21 cellular contexts compared by ENCODE assay signal in genomic region chr15:93720607-93721006, GRCh38.
DNase-seq lines count a peak whose midpoint lies in the region; ATAC-seq, FAIRE-seq and TF ChIP-seq lines count a peak whose summit lies in the region.
"Had no signal": no experiment of that assay in that cellular context is flagged by ENCODE, and none has a peak within 500 bp of the region (broad histone marks: within the 10 kb centered on the region; RNA-seq: fewer than 3 reads in every experiment).

No MANE protein-coding gene starts in this region.

- no peak overlapping the region for H3K4me2 ChIP-seq in neural cell (ENCODE audit: low read length)

- TF ChIP-seq POLR2A in breast epithelium (IDR thresholded peaks at IDR 0.05) = no peak

- H3K27ac Mint-ChIP-seq in MCF 10A (ENCODE audit: low read depth, unreplicated experiment) = no peak overlapping the region
- H3K27ac Mint-ChIP-seq: CD4-positive, CD25-positive, alpha-beta regulatory T cell; CD8-positive, alpha-beta memory T cell had no signal

- no peak overlapping the region for H3K9ac ChIP-seq in neural cell (ENCODE audit: low read length)

- no peak overlapping the region for H3K4me3 ChIP-seq in breast epithelium
- no peak overlapping the region for H3K4me3 ChIP-seq in bronchial epithelial cell (ENCODE audit: low read depth, low read length)
- no peak overlapping the region for H3K4me3 ChIP-seq in neural cell (ENCODE audit: low read length)
- H3K4me3 ChIP-seq: HAP-1 had no signal

- no peaks in the 10 kb centered on the region for H3K9me2 ChIP-seq in neural cell (ENCODE audit: insufficient read depth, low read length)

- BruUV-seq in MCF 10A (replicated peaks; lab: Mats Ljungman, UMichigan) = no TSS peak

- peaks cover 5% of the 10 kb centered on the region for H3K4me1 Mint-ChIP-seq in MCF 10A (ENCODE audit: insufficient read depth, unreplicated experiment)
- H3K4me1 Mint-ChIP-seq: CD4-positive, CD25-positive, alpha-beta regulatory T cell; CD8-positive, alpha-beta memory T cell had no signal

- no peak for FAIRE-seq in bronchial epithelial cell (lab: Jason Lieb, UNC)
- FAIRE-seq: GM12892, GM18507, H1, HepG2 had no signal

- H3K27me3 ChIP-seq in breast epithelium (no peaks in the 10 kb centered on the region), bronchial epithelial cell (ENCODE audit: control insufficient read depth, insufficient read depth, low read length) (no peaks in the 10 kb centered on the region), neural cell (ENCODE audit: insufficient read depth, low read depth, low read length) (no peaks in the 10 kb centered on the region)
- H3K27me3 ChIP-seq: BE2C had no signal

- TF ChIP-seq RAD21 in neural cell (conservative IDR thresholded peaks at IDR 0.05) = no peak

- peaks cover 10% of the 10 kb centered on the region for H3F3A ChIP-seq in neural cell (ENCODE audit: insufficient read depth, low read length, poor library complexity, severe bottlenecking)

- no peaks in the 10 kb centered on the region for H3K9me3 ChIP-seq in breast epithelium
- no peaks in the 10 kb centered on the region for H3K9me3 ChIP-seq in neural cell (ENCODE audit: low read length)
- H3K9me3 ChIP-seq: BE2C, HAP-1 had no signal

- H3K27me3 Mint-ChIP-seq in MCF 10A (ENCODE audit: insufficient read depth, unreplicated experiment) = no peaks in the 10 kb centered on the region
- H3K27me3 Mint-ChIP-seq: CD4-positive, CD25-positive, alpha-beta regulatory T cell had no signal

- H3K9me3 Mint-ChIP-seq in MCF 10A (ENCODE audit: unreplicated experiment) = no peaks in the 10 kb centered on the region
- H3K9me3 Mint-ChIP-seq: CD8-positive, alpha-beta memory T cell had no signal

- no peaks in the 10 kb centered on the region for H3K4me1 ChIP-seq in breast epithelium
- H3K4me1 ChIP-seq: BE2C, HAP-1 had no signal

- H3K27ac ChIP-seq in breast epithelium = no peak overlapping the region
- H3K27ac ChIP-seq in neural cell (ENCODE audit: low read length) = peak overlapping the region; percentile 52
- H3K27ac ChIP-seq: 22Rv1 had no signal

- no peaks in the 10 kb centered on the region for H3K36me3 Mint-ChIP-seq in MCF 10A (ENCODE audit: insufficient read depth, unreplicated experiment)
- H3K36me3 Mint-ChIP-seq: CD4-positive, CD25-positive, alpha-beta regulatory T cell; CD8-positive, alpha-beta memory T cell had no signal

- ATAC-seq in GM19351 (IDR thresholded peaks at IDR 0.05; ENCODE audit: unreplicated experiment) = no peak
- ATAC-seq: HepG2 had no signal

- H2AFZ ChIP-seq in neural cell (ENCODE audit: low read depth, low read length) = no peak overlapping the region

- intact Hi-C loops in MCF 10A (cut with micrococcal nuclease) (no loop called here), breast epithelium (cut with DNase I; ENCODE audit: low total_unique reads) (no loop called here)

- H3K36me3 ChIP-seq in breast epithelium = no peaks in the 10 kb centered on the region
- no peaks in the 10 kb centered on the region for H3K36me3 ChIP-seq in bronchial epithelial cell (ENCODE audit: control insufficient read depth, insufficient read depth, low read length)
- no peaks in the 10 kb centered on the region for H3K36me3 ChIP-seq in neural cell (ENCODE audit: insufficient read depth, low read length)
- H3K36me3 ChIP-seq: BE2C, HAP-1 had no signal

- TF ChIP-seq CTCF in MCF 10A (IDR thresholded peaks at IDR 0.05; ENCODE audit: unreplicated experiment) = no peak
- TF ChIP-seq CTCF in breast epithelium (IDR thresholded peaks at IDR 0.05) = no peak
- no peak for TF ChIP-seq CTCF in bronchial epithelial cell (IDR thresholded peaks at IDR 0.05; ENCODE audit: insufficient read depth, low read length, severe bottlenecking)
- TF ChIP-seq CTCF in neural cell (IDR thresholded peaks at IDR 0.05; ENCODE audit: poor library complexity, severe bottlenecking) = no peak

- H3K79me2 ChIP-seq in neural cell (replicated peaks; ENCODE audit: insufficient read depth, low read length) = no peaks in the 10 kb centered on the region

- H3K4me3 Mint-ChIP-seq in MCF 10A (ENCODE audit: unreplicated experiment) = no peak overlapping the region
- H3K4me3 Mint-ChIP-seq: CD4-positive, CD25-positive, alpha-beta regulatory T cell; CD8-positive, alpha-beta memory T cell had no signal

- POLR2A ChIA-PET in MCF 10A (lab: Yijun Ruan, JAX) = no interaction called here

- DNase-seq in MCF 10A (ENCODE audit: unreplicated experiment) = peak; percentile 5
- no peak for DNase-seq in breast epithelium (ENCODE audit: low spot score in 2 of 2)
- peak; percentile 42 for DNase-seq in bronchial epithelial cell (ENCODE audit: low read depth)
- no peak for DNase-seq in AG08395 (ENCODE audit: low spot score)
- no peak for DNase-seq in AML-193 (lab: John Stamatoyannopoulos, UW)
- DNase-seq: BE2C; C1 segment of cervical spinal cord; CD4-positive, CD25-positive, alpha-beta regulatory T cell; CD8-positive, alpha-beta memory T cell; COR-L47; DMS153; DMS79; GDM1 had no signal

- TF ChIP-seq EP300 in neural cell (conservative IDR thresholded peaks at IDR 0.05; ENCODE audit: poor library complexity, severe bottlenecking) = no peak

- H4K20me1 ChIP-seq in neural cell (ENCODE audit: insufficient read depth) = no peaks in the 10 kb centered on the region

- CTCF ChIA-PET in MCF 10A (lab: Yijun Ruan, JAX) = interaction anchor here (1.2 kb wide), 1 partner anchor 400 kb away, joined by 3 read pairs; no protein-coding TSS in a partner anchor

TF ChIP-seq in neural cell, 6 proteins besides CTCF, POLR2A, EP300 and RAD21:
- no peak for TF ChIP-seq EZH2 (IDR thresholded peaks at IDR 0.05; ENCODE audit: borderline replicate concordance, insufficient read depth, low read length, poor library complexity, severe bottlenecking)
- TF ChIP-seq SMC3 (conservative IDR thresholded peaks at IDR 0.05; ENCODE audit: poor library complexity) = no peak

Comparison
In these comparisons a context has a peak if more than half of its experiments do, and no peak if none do; other contexts are left out.
1. DNase-seq: peak in MCF 10A (single experiment) and bronchial epithelial cell (single experiment); none in breast epithelium (0 of 2), AG08395 (single experiment) and AML-193 (0 of 2).